Comparison of ENCODE assay signal across 28 cellular contexts in genomic region chr4:11743961-11744360, GRCh38.
"Had no signal": no experiment of that assay in that cellular context is flagged by ENCODE, and none has a peak within 500 bp of the region (broad histone marks: within the 10 kb centered on the region; RNA-seq: fewer than 3 reads in every experiment).

No MANE protein-coding gene starts in this region.

- H3K4me2 ChIP-seq: hepatocyte, neural progenitor cell had no signal

- H3K27me3 ChIP-seq: heart right ventricle, hepatocyte, neural progenitor cell, neutrophil, right atrium auricular region, spleen, suprapubic skin, tibial artery, upper lobe of right lung had no signal

- H2AFZ ChIP-seq: hepatocyte, neural progenitor cell, parathyroid adenoma had no signal

- DNase-seq: heart right ventricle; islet precursor cell; left ventricle myocardium superior; lower lobe of right lung; mesendoderm; naive B cell; natural killer cell; nephron progenitor cell; occipital lobe; psoas muscle; small intestine; spleen; stimulated activated CD4-positive, alpha-beta T cell treated with anti-CD3 and anti-CD28 coated beads, Interleukin-4, amount 100 ng/mL, for 24 hours; stimulated activated naive CD4-positive, alpha-beta T cell; tibial artery; trophoblast cell; upper lobe of right lung had no signal

- H3K4me3 ChIP-seq: heart right ventricle, hepatocyte, lower lobe of right lung, neural progenitor cell, psoas muscle, right atrium auricular region, spleen, suprapubic skin, thoracic aorta, tibial artery, upper lobe of right lung had no signal

- H3K27ac ChIP-seq: heart right ventricle, hepatocyte, lower lobe of right lung, neural progenitor cell, neutrophil, parathyroid adenoma, psoas muscle, right atrium auricular region, suprapubic skin, thoracic aorta, tibial artery, upper lobe of right lung had no signal

- H3K36me3 ChIP-seq: heart right ventricle, lower lobe of right lung, neural progenitor cell, neutrophil, right atrium auricular region, spleen, suprapubic skin, thoracic aorta, tibial artery, upper lobe of right lung had no signal

- ATAC-seq: heart right ventricle; left lobe of liver; left ventricle myocardium superior; lower lobe of right lung; natural killer cell; psoas muscle; sciatic nerve; stimulated activated effector memory CD8-positive, alpha-beta T cell treated with anti-CD3 and anti-CD28 coated beads, Interleukin-12 subunit alpha, Interleukin-12 subunit beta, amount 100 ng/mL, for 72 hours; upper lobe of right lung had no signal

- H3K79me2 ChIP-seq: hepatocyte, parathyroid adenoma had no signal

- H3K9ac ChIP-seq: neural progenitor cell, parathyroid adenoma had no signal

- FAIRE-seq: small intestine, urothelium cell line had no signal

- H3K4me1 ChIP-seq: lower lobe of right lung, neural progenitor cell, parathyroid adenoma, psoas muscle, right atrium auricular region, upper lobe of right lung had no signal

- H3K9me3 ChIP-seq: heart right ventricle, lower lobe of right lung, neutrophil, psoas muscle, right atrium auricular region, spleen, suprapubic skin, thoracic aorta, tibial artery, upper lobe of right lung had no signal
